In the genomic region with DNA sequence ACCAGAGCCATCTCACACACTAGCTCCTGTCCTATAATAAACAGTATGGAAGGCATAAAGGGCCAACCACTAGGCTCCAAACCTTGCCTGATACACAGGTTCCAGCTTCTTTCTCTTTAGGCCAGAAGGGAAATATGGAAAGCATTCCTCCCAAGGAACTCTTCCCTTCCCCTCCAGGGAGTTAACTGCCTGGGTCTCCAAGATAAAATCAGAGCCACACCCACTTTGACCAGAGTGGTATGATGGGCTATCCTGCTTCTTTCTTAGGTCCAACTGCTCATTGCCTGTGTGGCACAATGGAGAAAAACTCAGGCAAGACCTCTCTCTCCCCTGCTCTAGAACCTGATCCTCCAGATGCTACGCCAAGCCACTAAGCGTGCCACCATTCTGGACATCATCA, we compare ENCODE assay signal across 21 cellular contexts. TPM values are rescaled to one million over a fixed set of nuclear protein-coding genes. Genes with fewer than 3 reads are reported as not detected.
"Had no signal": no experiment of that assay in that cellular context is flagged by ENCODE, and none has a peak within 500 bp of the region (broad histone marks: within the 10 kb centered on the region; RNA-seq: fewer than 3 reads in every experiment).

No MANE protein-coding gene starts in this region.

- H3K27me3 ChIP-seq: ascending aorta, breast epithelium, dorsolateral prefrontal cortex, neutrophil, upper lobe of left lung had no signal

- H3K27me3 Mint-ChIP-seq: activated CD8-positive, alpha-beta memory T cell treated with anti-CD3 and anti-CD28 coated beads, Interleukin-2, amount 10 ng/mL, durations not matched to agents 7 days and 5 days; activated naive CD8-positive, alpha-beta T cell treated with anti-CD3 and anti-CD28 coated beads, Interleukin-2, amount 10 ng/mL, durations not matched to agents 7 days and 5 days; naive thymus-derived CD4-positive, alpha-beta T cell; T-cell had no signal

- H2AFZ ChIP-seq: parathyroid adenoma had no signal

- H3K9me3 ChIP-seq: ascending aorta, breast epithelium, neutrophil, upper lobe of left lung had no signal

- H3K36me3 ChIP-seq: breast epithelium had no signal

- H3K9ac ChIP-seq: parathyroid adenoma had no signal

- H3K4me3 ChIP-seq: ascending aorta, breast epithelium, dorsolateral prefrontal cortex, SK-N-MC, upper lobe of left lung had no signal

- H3K27ac Mint-ChIP-seq: activated CD8-positive, alpha-beta memory T cell treated with anti-CD3 and anti-CD28 coated beads, Interleukin-2, amount 10 ng/mL, durations not matched to agents 7 days and 5 days; activated naive CD8-positive, alpha-beta T cell treated with anti-CD3 and anti-CD28 coated beads, Interleukin-2, amount 10 ng/mL, durations not matched to agents 7 days and 5 days had no signal

- H3K4me1 ChIP-seq: breast epithelium, parathyroid adenoma had no signal

- H3K4me3 Mint-ChIP-seq: activated CD8-positive, alpha-beta memory T cell treated with anti-CD3 and anti-CD28 coated beads, Interleukin-2, amount 10 ng/mL, durations not matched to agents 7 days and 5 days; activated naive CD8-positive, alpha-beta T cell treated with anti-CD3 and anti-CD28 coated beads, Interleukin-2, amount 10 ng/mL, durations not matched to agents 7 days and 5 days; naive thymus-derived CD4-positive, alpha-beta T cell; T-cell had no signal

- DNase-seq: activated CD4-positive, CD25-positive, alpha-beta regulatory T cell treated with anti-CD3 and anti-CD28 coated beads, Interleukin-2, amount 50 U/mL, for 72 hours; activated CD8-positive, alpha-beta memory T cell treated with anti-CD3 and anti-CD28 coated beads, Interleukin-2, amount 10 ng/mL, durations not matched to agents 7 days and 5 days; activated gamma-delta T cell treated with Interleukin-2 at 50 U/mL for 16 hours; activated naive CD8-positive, alpha-beta T cell treated with anti-CD3 and anti-CD28 coated beads, Interleukin-2, amount 10 ng/mL, durations not matched to agents 7 days and 5 days; activated T-cell treated with anti-CD3 and anti-CD28 coated beads, Interleukin-2, amount 50 U/mL, for 48 hours; dorsolateral prefrontal cortex; erythroblast; islet precursor cell; naive thymus-derived CD4-positive, alpha-beta T cell; stimulated activated CD4-positive, alpha-beta T cell treated with anti-CD3 and anti-CD28 coated beads, Interleukin-2, amount 100 ng/mL, for 48 hours; stimulated activated naive CD4-positive, alpha-beta T cell treated with Interleukin-2 at 50 U/mL for 16 hours; T1000; upper lobe of left lung had no signal

- ATAC-seq: activated CD8-positive, alpha-beta memory T cell treated with anti-CD3 and anti-CD28 coated beads, Interleukin-2, amount 10 ng/mL, durations not matched to agents 7 days and 5 days had no signal

- H3K27ac ChIP-seq: ascending aorta, breast epithelium, neutrophil, parathyroid adenoma, SK-N-MC, upper lobe of left lung had no signal

RNA-seq across cellular contexts. Expression of gene TSSK4, which starts 2.1 kb away (rescaled TPM):
- total RNA-seq: ascending aorta, lung microvascular endothelial cell, temporal lobe had no signal
